Comparison of ENCODE assay signal across 1 cellular context in genomic region chr5:181163487-181164075, GRCh38.
A peak's percentile ranks its signal among the peaks of the same experiment; 100 is the strongest.
TF ChIP-seq lines count a peak whose summit lies in the region.

No MANE protein-coding gene starts in this region.

TF ChIP-seq in K562, 482 proteins besides CTCF, POLR2A, EP300 and RAD21 (continued from another document and continues in another):
- TF ChIP-seq AFF4 (CRISPR knock-in tag; IDR thresholded peaks at IDR 0.05) (no peak), POLR2AphosphoS2 (IDR thresholded peaks at IDR 0.05; ENCODE audit: low read length) (no peak), IRF9 (tag; IDR thresholded peaks at IDR 0.05) (no peak), FOXA3 (CRISPR knock-in tag; conservative IDR thresholded peaks at IDR 0.05 in 1 of 2, IDR thresholded peaks at IDR 0.05 in 1 of 2) (no peak), MCM5 (IDR thresholded peaks at IDR 0.05; ENCODE audit: low read depth) (no peak), ZNF511 (CRISPR knock-in tag; IDR thresholded peaks at IDR 0.05) (no peak), LARP7 (IDR thresholded peaks at IDR 0.05) (peak; percentile 83; the same call in 1 of the 2 replicates), NFRKB (IDR thresholded peaks at IDR 0.05; ENCODE audit: low read depth) (peak; percentile 65; the same call in 1 of the 2 replicates), CREB3 (tag; conservative IDR thresholded peaks at IDR 0.05; ENCODE audit: low read depth) (no peak; the same call in 1 of the 2 replicates), ZNF318 (IDR thresholded peaks at IDR 0.05; ENCODE audit: borderline replicate concordance in 1 of 2, low read depth in 1 of 2) (no peak), VEZF1 (CRISPR knock-in tag; IDR thresholded peaks at IDR 0.05) (0 out of 2 replicates have a peak, but pooled peaks have one; percentile 16), MXD1 (CRISPR knock-in tag; IDR thresholded peaks at IDR 0.05; ENCODE audit: borderline replicate concordance, poor library complexity, severe bottlenecking) (no peak), ZNF785 (CRISPR knock-in tag; IDR thresholded peaks at IDR 0.05) (no peak), MED1 (CRISPR knock-in tag; IDR thresholded peaks at IDR 0.05; ENCODE audit: borderline replicate concordance) (no peak), STAT5B (CRISPR knock-in tag; IDR thresholded peaks at IDR 0.05) (no peak), ZBTB9 (CRISPR knock-in tag; IDR thresholded peaks at IDR 0.05) (0 out of 2 replicates have a peak, but pooled peaks have one; percentile 25), YBX1 (IDR thresholded peaks at IDR 0.05) (no peak), PHB2 (IDR thresholded peaks at IDR 0.05; ENCODE audit: low read depth) (no peak), ZNF75A (CRISPR knock-in tag; IDR thresholded peaks at IDR 0.05) (no peak), POLR2B (IDR thresholded peaks at IDR 0.05; ENCODE audit: low read depth, partially characterized antibody) (peak; percentile 43), ZNF589 (CRISPR knock-in tag; IDR thresholded peaks at IDR 0.05; ENCODE audit: low read depth) (no peak), SMAD1 (IDR thresholded peaks at IDR 0.05; ENCODE audit: low read depth, low read length, partially characterized antibody) (no peak), MBD2 (IDR thresholded peaks at IDR 0.05; ENCODE audit: borderline replicate concordance, low read depth) (no peak), CSDE1 (IDR thresholded peaks at IDR 0.05) (peak in 1 of 2 experiments; percentile 51; a peak in 1 of 4 replicates), NCOA6 (IDR thresholded peaks at IDR 0.05) (peak; percentile 50; the same call in 1 of the 2 replicates), NR4A1 (CRISPR knock-in tag; IDR thresholded peaks at IDR 0.05) (no peak), NR4A1 (tag; IDR thresholded peaks at IDR 0.05) (peak; percentile 83), BRD9 (IDR thresholded peaks at IDR 0.05; ENCODE audit: low read depth, partially characterized antibody) (peak; percentile 61), MCM3 (IDR thresholded peaks at IDR 0.05) (no peak), ZKSCAN8 (CRISPR knock-in tag; IDR thresholded peaks at IDR 0.05) (no peak), NR2C2 (CRISPR knock-in tag; IDR thresholded peaks at IDR 0.05) (no peak), NR2C2 (tag; IDR thresholded peaks at IDR 0.05) (0 out of 2 replicates have a peak, but pooled peaks have one; percentile 29), MNT (conservative IDR thresholded peaks at IDR 0.05) (peak; percentile 38 to 67; a peak in 3 of 4 replicates), ZNF184 (CRISPR knock-in tag; IDR thresholded peaks at IDR 0.05) (no peak), THRA (IDR thresholded peaks at IDR 0.05) (no peak), ZNF253 (CRISPR knock-in tag; conservative IDR thresholded peaks at IDR 0.05) (no peak), KLF6 (CRISPR knock-in tag; IDR thresholded peaks at IDR 0.05; ENCODE audit: borderline replicate concordance) (no peak), ZNF347 (CRISPR knock-in tag; IDR thresholded peaks at IDR 0.05; ENCODE audit: low read depth) (no peak), FOSL1 (tag; conservative IDR thresholded peaks at IDR 0.05) (0 out of 2 replicates have a peak, but pooled peaks have one; percentile 12), SETDB1 (IDR thresholded peaks at IDR 0.05; ENCODE audit: low read length) (no peak)
